ENCODE assay signal across 1 cellular context in the genomic region with DNA sequence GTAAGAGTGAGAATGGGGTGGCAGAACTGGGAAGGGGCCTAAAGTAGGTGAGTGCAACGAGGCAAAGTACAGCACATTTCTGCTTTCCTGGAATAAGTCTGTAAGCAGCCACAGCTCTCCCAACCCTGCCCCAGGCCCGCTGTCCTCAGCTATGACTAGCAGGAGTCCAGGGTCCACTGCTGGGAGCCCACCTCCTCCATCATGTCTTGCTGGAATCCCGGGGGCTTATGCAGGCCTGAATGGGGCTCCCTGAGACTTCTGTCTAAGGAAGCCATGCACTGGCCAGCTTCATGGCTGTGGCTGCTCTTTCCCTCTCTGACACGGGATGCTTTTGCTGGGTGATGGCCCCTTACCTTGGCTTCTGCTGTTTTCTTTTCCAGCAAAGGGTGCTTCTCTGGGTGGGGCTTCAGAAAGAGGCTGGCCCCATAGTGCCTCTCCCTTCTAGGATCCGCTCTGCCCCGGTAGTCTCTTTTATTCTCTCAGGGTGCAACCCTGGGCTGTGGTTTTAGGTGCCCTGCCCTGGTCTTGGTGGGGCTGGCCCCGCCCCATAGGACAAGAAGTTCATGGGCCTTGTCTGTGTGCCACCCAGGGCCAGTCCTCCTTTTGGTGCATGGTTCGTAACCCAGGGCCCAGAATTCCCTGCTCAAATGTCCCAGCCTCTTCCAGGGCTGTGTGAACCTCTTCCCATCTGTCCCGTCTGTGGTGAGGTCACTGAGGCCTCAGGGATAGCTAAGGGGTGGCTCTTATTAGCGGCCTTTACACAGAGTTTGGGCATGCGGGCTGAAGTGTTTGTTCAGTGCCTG.
TF ChIP-seq lines count a peak whose summit lies in the region.

No MANE protein-coding gene starts in this region.

TF ChIP-seq in HepG2, 621 proteins besides CTCF, POLR2A, EP300 and RAD21 (continued from another document and continues in another):
- TF ChIP-seq, protein P1, sequence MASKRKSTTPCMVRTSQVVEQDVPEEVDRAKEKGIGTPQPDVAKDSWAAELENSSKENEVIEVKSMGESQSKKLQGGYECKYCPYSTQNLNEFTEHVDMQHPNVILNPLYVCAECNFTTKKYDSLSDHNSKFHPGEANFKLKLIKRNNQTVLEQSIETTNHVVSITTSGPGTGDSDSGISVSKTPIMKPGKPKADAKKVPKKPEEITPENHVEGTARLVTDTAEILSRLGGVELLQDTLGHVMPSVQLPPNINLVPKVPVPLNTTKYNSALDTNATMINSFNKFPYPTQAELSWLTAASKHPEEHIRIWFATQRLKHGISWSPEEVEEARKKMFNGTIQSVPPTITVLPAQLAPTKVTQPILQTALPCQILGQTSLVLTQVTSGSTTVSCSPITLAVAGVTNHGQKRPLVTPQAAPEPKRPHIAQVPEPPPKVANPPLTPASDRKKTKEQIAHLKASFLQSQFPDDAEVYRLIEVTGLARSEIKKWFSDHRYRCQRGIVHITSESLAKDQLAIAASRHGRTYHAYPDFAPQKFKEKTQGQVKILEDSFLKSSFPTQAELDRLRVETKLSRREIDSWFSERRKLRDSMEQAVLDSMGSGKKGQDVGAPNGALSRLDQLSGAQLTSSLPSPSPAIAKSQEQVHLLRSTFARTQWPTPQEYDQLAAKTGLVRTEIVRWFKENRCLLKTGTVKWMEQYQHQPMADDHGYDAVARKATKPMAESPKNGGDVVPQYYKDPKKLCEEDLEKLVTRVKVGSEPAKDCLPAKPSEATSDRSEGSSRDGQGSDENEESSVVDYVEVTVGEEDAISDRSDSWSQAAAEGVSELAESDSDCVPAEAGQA (IDR thresholded peaks at IDR 0.05; ENCODE audit: low read depth): no peak
- TF ChIP-seq, protein P1 (CRISPR knock-in tag; IDR thresholded peaks at IDR 0.05; ENCODE audit: borderline replicate concordance): no peak
- TF ChIP-seq AHR (CRISPR knock-in tag; IDR thresholded peaks at IDR 0.05) (no peak), RBFOX2 (IDR thresholded peaks at IDR 0.05; ENCODE audit: low read depth, low read length) (no peak), ZSCAN9 (CRISPR knock-in tag; IDR thresholded peaks at IDR 0.05; ENCODE audit: borderline replicate concordance) (peak; percentile 25; the same call in 1 of the 2 replicates), RFX1 (IDR thresholded peaks at IDR 0.05) (no peak), AGO1 (IDR thresholded peaks at IDR 0.05; ENCODE audit: low read depth, low read length, poor library complexity, severe bottlenecking) (no peak), EEA1 (CRISPR knock-in tag; IDR thresholded peaks at IDR 0.05; ENCODE audit: borderline replicate concordance) (no peak), ZNF496 (CRISPR knock-in tag; IDR thresholded peaks at IDR 0.05; ENCODE audit: insufficient replicate concordance) (no peak), ZNF607 (CRISPR knock-in tag; IDR thresholded peaks at IDR 0.05; ENCODE audit: borderline replicate concordance) (peak; percentile 17; the same call in 1 of the 2 replicates), ZNF776 (CRISPR knock-in tag; IDR thresholded peaks at IDR 0.05) (no peak), ERF (CRISPR knock-in tag; IDR thresholded peaks at IDR 0.05) (no peak), EHMT2 (IDR thresholded peaks at IDR 0.05; ENCODE audit: borderline replicate concordance, low read depth, low read length) (no peak), CREB1 (IDR thresholded peaks at IDR 0.05) (no peak), CREB1 (CRISPR knock-in tag; IDR thresholded peaks at IDR 0.05) (no peak), HMG20B (CRISPR knock-in tag; conservative IDR thresholded peaks at IDR 0.05) (no peak), CBX5 (CRISPR knock-in tag; IDR thresholded peaks at IDR 0.05; ENCODE audit: borderline replicate concordance) (0 out of 2 replicates have a peak, but pooled peaks have one; percentile 5), TBX2 (CRISPR knock-in tag; IDR thresholded peaks at IDR 0.05; ENCODE audit: borderline replicate concordance) (no peak; the same call in 1 of the 2 replicates), LCORL (IDR thresholded peaks at IDR 0.05) (no peak), LCORL (CRISPR knock-in tag; IDR thresholded peaks at IDR 0.05) (peak; percentile 73), MAZ (IDR thresholded peaks at IDR 0.05; ENCODE audit: borderline replicate concordance, low read depth, low read length) (0 out of 2 replicates have a peak, but pooled peaks have one; percentile 22), MAZ (CRISPR knock-in tag; IDR thresholded peaks at IDR 0.05; ENCODE audit: low read depth) (no peak), ZNF44 (CRISPR knock-in tag; IDR thresholded peaks at IDR 0.05) (0 out of 2 replicates have a peak, but pooled peaks have one; percentile 42), TAF15 (IDR thresholded peaks at IDR 0.05; ENCODE audit: low read depth, low read length, poor library complexity, severe bottlenecking) (no peak), FOXC1 (CRISPR knock-in tag; IDR thresholded peaks at IDR 0.05; ENCODE audit: borderline replicate concordance) (no peak; the same call in 1 of the 2 replicates), ZNF235 (CRISPR knock-in tag; IDR thresholded peaks at IDR 0.05; ENCODE audit: borderline replicate concordance) (no peak), SP4 (CRISPR knock-in tag; IDR thresholded peaks at IDR 0.05) (no peak; the same call in none of the 2 replicates), KAT7 (CRISPR knock-in tag; IDR thresholded peaks at IDR 0.05; ENCODE audit: borderline replicate concordance) (0 out of 2 replicates have a peak, but pooled peaks have one; percentile 43), ZFP36 (IDR thresholded peaks at IDR 0.05; ENCODE audit: borderline replicate concordance, low read depth, low read length, partially characterized antibody) (no peak), ZNF331 (CRISPR knock-in tag; IDR thresholded peaks at IDR 0.05) (0 out of 2 replicates have a peak, but pooled peaks have one; percentile 40), MBNL3 (CRISPR knock-in tag; conservative IDR thresholded peaks at IDR 0.05) (no peak), MTF2 (CRISPR knock-in tag; IDR thresholded peaks at IDR 0.05; ENCODE audit: borderline replicate concordance) (no peak), ZNF781 (CRISPR knock-in tag; IDR thresholded peaks at IDR 0.05; ENCODE audit: borderline replicate concordance, not compliant biosample characterization) (peak; percentile 21), SUZ12 (IDR thresholded peaks at IDR 0.05; ENCODE audit: low read depth, low read length) (no peak), SMAD9 (CRISPR knock-in tag; IDR thresholded peaks at IDR 0.05) (no peak), ZNF205 (CRISPR knock-in tag; IDR thresholded peaks at IDR 0.05) (0 out of 2 replicates have a peak, but pooled peaks have one; percentile 58), ZNF451 (CRISPR knock-in tag; IDR thresholded peaks at IDR 0.05) (no peak), NFKB2 (CRISPR knock-in tag; IDR thresholded peaks at IDR 0.05; ENCODE audit: borderline replicate concordance) (peak; percentile 62; the same call in 1 of the 2 replicates), ZNF746 (CRISPR knock-in tag; IDR thresholded peaks at IDR 0.05) (no peak), JUND (CRISPR knock-in tag; IDR thresholded peaks at IDR 0.05) (no peak), TCF12 (IDR thresholded peaks at IDR 0.05) (no peak), TCF12 (CRISPR knock-in tag; IDR thresholded peaks at IDR 0.05) (no peak), MBD4 (IDR thresholded peaks at IDR 0.05; ENCODE audit: borderline replicate concordance, low read length) (no peak), KDM1A (CRISPR knock-in tag; IDR thresholded peaks at IDR 0.05) (0 out of 2 replicates have a peak, but pooled peaks have one; percentile 30), ZNF33B (CRISPR knock-in tag; IDR thresholded peaks at IDR 0.05) (no peak), ARNT2 (CRISPR knock-in tag; IDR thresholded peaks at IDR 0.05; ENCODE audit: low read depth) (no peak)
- TF ChIP-seq, protein P2, sequence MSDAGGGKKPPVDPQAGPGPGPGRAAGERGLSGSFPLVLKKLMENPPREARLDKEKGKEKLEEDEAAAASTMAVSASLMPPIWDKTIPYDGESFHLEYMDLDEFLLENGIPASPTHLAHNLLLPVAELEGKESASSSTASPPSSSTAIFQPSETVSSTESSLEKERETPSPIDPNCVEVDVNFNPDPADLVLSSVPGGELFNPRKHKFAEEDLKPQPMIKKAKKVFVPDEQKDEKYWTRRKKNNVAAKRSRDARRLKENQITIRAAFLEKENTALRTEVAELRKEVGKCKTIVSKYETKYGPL (CRISPR knock-in tag; IDR thresholded peaks at IDR 0.05): no peak
- TF ChIP-seq, protein P3, sequence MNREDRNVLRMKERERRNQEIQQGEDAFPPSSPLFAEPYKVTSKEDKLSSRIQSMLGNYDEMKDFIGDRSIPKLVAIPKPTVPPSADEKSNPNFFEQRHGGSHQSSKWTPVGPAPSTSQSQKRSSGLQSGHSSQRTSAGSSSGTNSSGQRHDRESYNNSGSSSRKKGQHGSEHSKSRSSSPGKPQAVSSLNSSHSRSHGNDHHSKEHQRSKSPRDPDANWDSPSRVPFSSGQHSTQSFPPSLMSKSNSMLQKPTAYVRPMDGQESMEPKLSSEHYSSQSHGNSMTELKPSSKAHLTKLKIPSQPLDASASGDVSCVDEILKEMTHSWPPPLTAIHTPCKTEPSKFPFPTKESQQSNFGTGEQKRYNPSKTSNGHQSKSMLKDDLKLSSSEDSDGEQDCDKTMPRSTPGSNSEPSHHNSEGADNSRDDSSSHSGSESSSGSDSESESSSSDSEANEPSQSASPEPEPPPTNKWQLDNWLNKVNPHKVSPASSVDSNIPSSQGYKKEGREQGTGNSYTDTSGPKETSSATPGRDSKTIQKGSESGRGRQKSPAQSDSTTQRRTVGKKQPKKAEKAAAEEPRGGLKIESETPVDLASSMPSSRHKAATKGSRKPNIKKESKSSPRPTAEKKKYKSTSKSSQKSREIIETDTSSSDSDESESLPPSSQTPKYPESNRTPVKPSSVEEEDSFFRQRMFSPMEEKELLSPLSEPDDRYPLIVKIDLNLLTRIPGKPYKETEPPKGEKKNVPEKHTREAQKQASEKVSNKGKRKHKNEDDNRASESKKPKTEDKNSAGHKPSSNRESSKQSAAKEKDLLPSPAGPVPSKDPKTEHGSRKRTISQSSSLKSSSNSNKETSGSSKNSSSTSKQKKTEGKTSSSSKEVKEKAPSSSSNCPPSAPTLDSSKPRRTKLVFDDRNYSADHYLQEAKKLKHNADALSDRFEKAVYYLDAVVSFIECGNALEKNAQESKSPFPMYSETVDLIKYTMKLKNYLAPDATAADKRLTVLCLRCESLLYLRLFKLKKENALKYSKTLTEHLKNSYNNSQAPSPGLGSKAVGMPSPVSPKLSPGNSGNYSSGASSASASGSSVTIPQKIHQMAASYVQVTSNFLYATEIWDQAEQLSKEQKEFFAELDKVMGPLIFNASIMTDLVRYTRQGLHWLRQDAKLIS (CRISPR knock-in tag; IDR thresholded peaks at IDR 0.05): no peak
- TF ChIP-seq, protein P4, sequence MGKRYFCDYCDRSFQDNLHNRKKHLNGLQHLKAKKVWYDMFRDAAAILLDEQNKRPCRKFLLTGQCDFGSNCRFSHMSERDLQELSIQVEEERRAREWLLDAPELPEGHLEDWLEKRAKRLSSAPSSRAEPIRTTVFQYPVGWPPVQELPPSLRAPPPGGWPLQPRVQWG (CRISPR knock-in tag; IDR thresholded peaks at IDR 0.05; ENCODE audit: borderline replicate concordance, low read depth): no peak
- TF ChIP-seq, protein P5, sequence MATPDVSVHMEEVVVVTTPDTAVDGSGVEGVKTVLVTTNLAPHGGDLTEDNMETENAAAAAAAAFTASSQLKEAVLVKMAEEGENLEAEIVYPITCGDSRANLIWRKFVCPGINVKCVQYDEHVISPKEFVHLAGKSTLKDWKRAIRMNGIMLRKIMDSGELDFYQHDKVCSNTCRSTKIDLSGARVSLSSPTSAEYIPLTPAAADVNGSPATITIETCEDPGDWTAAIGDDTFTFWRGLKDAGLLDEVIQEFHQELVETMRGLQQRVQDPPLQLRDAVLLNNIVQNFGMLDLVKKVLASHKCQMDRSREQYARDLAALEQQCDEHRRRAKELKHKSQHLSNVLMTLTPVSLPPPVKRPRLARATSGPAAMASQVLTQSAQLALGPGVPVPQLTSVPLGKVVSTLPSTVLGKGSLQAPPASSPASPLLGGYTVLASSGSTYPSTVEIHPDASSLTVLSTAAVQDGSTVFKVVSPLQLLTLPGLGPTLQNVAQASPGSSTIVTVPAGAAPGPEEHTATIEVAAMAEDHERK (CRISPR knock-in tag; IDR thresholded peaks at IDR 0.05; ENCODE audit: low read depth): no peak
- TF ChIP-seq, protein P6, sequence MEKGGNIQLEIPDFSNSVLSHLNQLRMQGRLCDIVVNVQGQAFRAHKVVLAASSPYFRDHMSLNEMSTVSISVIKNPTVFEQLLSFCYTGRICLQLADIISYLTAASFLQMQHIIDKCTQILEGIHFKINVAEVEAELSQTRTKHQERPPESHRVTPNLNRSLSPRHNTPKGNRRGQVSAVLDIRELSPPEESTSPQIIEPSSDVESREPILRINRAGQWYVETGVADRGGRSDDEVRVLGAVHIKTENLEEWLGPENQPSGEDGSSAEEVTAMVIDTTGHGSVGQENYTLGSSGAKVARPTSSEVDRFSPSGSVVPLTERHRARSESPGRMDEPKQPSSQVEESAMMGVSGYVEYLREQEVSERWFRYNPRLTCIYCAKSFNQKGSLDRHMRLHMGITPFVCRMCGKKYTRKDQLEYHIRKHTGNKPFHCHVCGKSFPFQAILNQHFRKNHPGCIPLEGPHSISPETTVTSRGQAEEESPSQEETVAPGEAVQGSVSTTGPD (CRISPR knock-in tag; IDR thresholded peaks at IDR 0.05): no peak
- TF ChIP-seq, protein P7, sequence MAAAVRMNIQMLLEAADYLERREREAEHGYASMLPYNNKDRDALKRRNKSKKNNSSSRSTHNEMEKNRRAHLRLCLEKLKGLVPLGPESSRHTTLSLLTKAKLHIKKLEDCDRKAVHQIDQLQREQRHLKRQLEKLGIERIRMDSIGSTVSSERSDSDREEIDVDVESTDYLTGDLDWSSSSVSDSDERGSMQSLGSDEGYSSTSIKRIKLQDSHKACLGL (CRISPR knock-in tag; IDR thresholded peaks at IDR 0.05): no peak
